Comparison of ENCODE assay signal across 8 cellular contexts in genomic region chr19:7903244-7904073, GRCh38. TPM values are rescaled to one million over a fixed set of nuclear protein-coding genes. Genes with fewer than 3 reads are reported as not detected.
DNase-seq lines count a peak whose midpoint lies in the region; ATAC-seq and TF ChIP-seq lines count a peak whose summit lies in the region.

MAP2K7 (plus strand) TSS chr19:7903877; CDS start chr19:7903945, 68 bp downstream.

- peak within 1 kb of the TSS; percentile 99 for H3K4me2 ChIP-seq in PC-9

- CTCF ChIA-PET in PC-9 (lab: Charles Lee), result interaction anchor here (0.6 to 2.2 kb wide), 3 partner anchors 18 to 50 kb away, joined by 3 to 10 read pairs (median 7); no protein-coding TSS in a partner anchor

- no peaks in the 10 kb centered on the region for H3K9me3 ChIP-seq in PC-9 (ENCODE audit: insufficient read depth, low read depth)

- H3F3A ChIP-seq in PC-9 (ENCODE audit: insufficient read depth, low read depth), result peaks cover 19% of the 10 kb centered on the region

- peaks cover 16% of the 10 kb centered on the region; the same call in 1 of the 2 replicates for H3K4me1 ChIP-seq in PC-9 (replicated peaks; ENCODE audit: insufficient read depth)

- peak; percentile 97 for DNase-seq in DMS79 (lab: John Stamatoyannopoulos, UW)
- DNase-seq in KBM-7, result peak; percentile 100
- DNase-seq in PC-9, result peak; percentile 97 to 100
- DNase-seq in activated T-cell treated with anti-CD3 and anti-CD28 coated beads, Interleukin-2, amount 50 U/mL, for 1 hour, result peak; percentile 100
- peak; percentile 76 for DNase-seq in epithelial cell of proximal tubule (ENCODE audit: low read depth)
- DNase-seq in mucosa of gallbladder (ENCODE audit: low spot score), result peak; percentile 100
- peak; percentile 100 for DNase-seq in stimulated activated CD8-positive, alpha-beta memory T cell treated with anti-CD3 and anti-CD28 coated beads, Interleukin-4, amount 100 ng/mL, for 4 hours (ENCODE audit: low read depth in 2 of 2, low spot score in 1 of 2)

- ATAC-seq in GM21717 (IDR thresholded peaks at IDR 0.05; ENCODE audit: unreplicated experiment), result peak; percentile 63

- H4K20me1 ChIP-seq in PC-9 (ENCODE audit: insufficient read depth), result peaks cover 31% of the 10 kb centered on the region

- TF ChIP-seq CTCF in PC-9 (conservative IDR thresholded peaks at IDR 0.05), result peak; percentile 51; the same call in 1 of the 2 replicates
- peak; percentile 39 for TF ChIP-seq CTCF in epithelial cell of proximal tubule (conservative IDR thresholded peaks at IDR 0.05; ENCODE audit: low read depth, low read length)

- intact Hi-C loops in PC-9 (cut with micrococcal nuclease; ENCODE audit: unreplicated experiment), result loop anchor here (1.0 to 5.0 kb wide), 3 partner anchors 8 to 51 kb away; no protein-coding TSS in a partner anchor

- no peaks in the 10 kb centered on the region for H3K27me3 ChIP-seq in PC-9 (ENCODE audit: insufficient read depth, low read depth)

- no peaks in the 10 kb centered on the region for H3K9me2 ChIP-seq in PC-9 (ENCODE audit: insufficient read depth)

- H3K27ac ChIP-seq in PC-9, result peak within 1 kb of the TSS; percentile 68

- BruUV-seq in PC-9 (replicated peaks; lab: Mats Ljungman, UMichigan), result no TSS peak

- H3K79me2 ChIP-seq in PC-9 (ENCODE audit: low read depth), result peaks cover 63% of the 10 kb centered on the region

- POLR2A ChIA-PET in PC-9 (lab: Charles Lee; ENCODE audit: unreplicated experiment), result interaction anchor here (0.5 to 1.1 kb wide), 9 partner anchors 16 to 548 kb away, joined by 3 to 34 read pairs (median 4); partner anchors contain the start of genes PRR36 and SNAPC2

- H3K4me3 ChIP-seq in PC-9 (peak within 1 kb of the TSS; percentile 86), epithelial cell of proximal tubule (ENCODE audit: low read depth, low read length) (peak within 1 kb of the TSS; percentile 94)

- 0 out of 2 replicates have a peak, but pooled peaks cover 4% of the 10 kb centered on the region for H3K36me3 ChIP-seq in PC-9 (ENCODE audit: low read depth)

- in situ Hi-C loops in KBM-7 (cut with MboI; ENCODE audit: low pct_unique_long_range_greater_than_20kb, low sequenced_read_pairs), result no loop called here

- peak within 1 kb of the TSS; percentile 84 for H2AFZ ChIP-seq in PC-9

RNA-seq across cellular contexts. Expression of gene MAP2K7, which starts in this region (rescaled TPM):
- total RNA-seq in PC-9 (2021) (52.4 and 54.0 TPM in 2 replicates), epithelial cell of proximal tubule (7.6 and 14.6 TPM in 2 replicates), mucosa of gallbladder (39.1 TPM)

Comparison
In these comparisons a context has a peak if more than half of its experiments do, and no peak if none do; other contexts are left out.
1. Peak in every context shown above with its lines: DNase-seq, ATAC-seq, H3K4me3 ChIP-seq and H3K27ac ChIP-seq.